1 cellular context compared by ENCODE assay signal in the genomic region with DNA sequence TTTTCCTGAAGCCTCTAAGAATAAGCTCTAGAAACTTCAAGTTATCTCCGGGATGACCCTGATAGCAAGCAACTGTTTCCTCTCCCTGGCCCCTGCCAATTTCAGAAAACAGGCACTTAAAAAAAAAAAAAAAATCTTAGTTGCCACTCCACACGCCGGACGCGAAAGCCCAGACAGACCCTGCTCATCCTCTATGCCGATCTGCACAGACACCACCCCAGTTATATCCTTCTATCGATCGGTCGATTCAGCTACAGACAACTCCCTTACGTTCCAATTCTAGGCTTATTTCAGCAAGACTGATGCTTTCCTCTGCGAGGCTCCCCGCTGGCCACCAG.
TF ChIP-seq lines count a peak whose summit lies in the region.

No MANE protein-coding gene starts in this region.

TF ChIP-seq in SK-N-SH, 30 proteins besides CTCF, POLR2A, EP300 and RAD21:
- peak; percentile 72; the same call in 1 of the 2 replicates for TF ChIP-seq SIN3A (IDR thresholded peaks at IDR 0.05; ENCODE audit: borderline replicate concordance, low read depth, low read length)
- no peak for TF ChIP-seq EZH2phosphoT487 (IDR thresholded peaks at IDR 0.05; ENCODE audit: borderline replicate concordance, low read depth)
